Comparison of ENCODE assay signal across 8 cellular contexts in the genomic region with DNA sequence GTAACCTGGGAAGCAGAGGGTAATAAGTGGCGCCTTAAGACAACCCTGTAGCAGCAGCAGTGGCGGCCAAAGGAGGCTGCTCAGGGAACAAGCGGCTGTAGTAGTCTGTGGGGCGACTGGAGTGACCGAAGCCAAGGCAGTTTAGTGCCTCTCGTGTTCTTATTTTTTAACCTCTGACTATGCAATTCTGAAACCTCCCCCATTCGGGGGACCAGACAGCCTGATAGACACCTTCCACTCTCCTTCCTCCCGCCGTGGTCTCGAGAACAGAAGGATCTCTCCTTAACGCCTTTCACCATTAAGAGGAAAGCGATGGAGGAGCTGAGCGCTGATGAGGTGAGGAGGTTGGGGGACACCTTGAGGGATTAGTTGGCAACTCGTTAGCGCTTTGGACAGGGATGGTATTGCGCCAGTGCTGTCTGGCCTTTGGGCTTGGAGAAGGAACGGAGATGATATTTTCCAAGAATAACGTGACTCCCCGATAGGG. TPM values are rescaled to one million over a fixed set of nuclear protein-coding genes. Genes with fewer than 3 reads are reported as not detected.
DNase-seq lines count a peak whose midpoint lies in the region; ATAC-seq and TF ChIP-seq lines count a peak whose summit lies in the region.

No MANE protein-coding gene starts in this region.

- H3K4me1 Mint-ChIP-seq in WTC11: peaks cover 19% of the 10 kb centered on the region

- H3K36me3 Mint-ChIP-seq in WTC11: 0 out of 2 replicates have a peak, but pooled peaks cover 2% of the 10 kb centered on the region

- H3K36me3 ChIP-seq in neutrophil: peaks cover 23% of the 10 kb centered on the region

- peak; percentile 38 to 85 (median 79) for DNase-seq in NCI-H1417 (lab: John Stamatoyannopoulos, UW)
- no peak for DNase-seq in NCI-H1417 treated with DMSO at 0.1 percent for 48 hours (lab: John Stamatoyannopoulos, UW)
- DNase-seq in Jurkat, Clone E6-1 (ENCODE audit: low read depth, low spot score): no peak
- peak; percentile 25 for DNase-seq in WTC11 (ENCODE audit: low spot score)
- DNase-seq in fibroblast of the aortic adventitia (ENCODE audit: low read depth): peak; percentile 43

- peak overlapping the region; percentile 83 for H3K4me3 Mint-ChIP-seq in WTC11

- peaks cover 41 to 55% of the 10 kb centered on the region in 2 experiments for H3K4me1 ChIP-seq in neutrophil (ENCODE audit: control insufficient read depth in 1 of 2, insufficient read depth in 1 of 2, low read depth in 1 of 2, low read length in 1 of 2)

- CTCF ChIA-PET in WTC11 (lab: Charles Lee): interaction anchor here (0.7 to 2.5 kb wide), 7 partner anchors 13 to 312 kb away, joined by 3 to 12 read pairs (median 4); partner anchors contain the start of gene KIF1B

- TF ChIP-seq CTCF in WTC11 (IDR thresholded peaks at IDR 0.05): no peak
- no peak for TF ChIP-seq CTCF in fibroblast of the aortic adventitia (IDR thresholded peaks at IDR 0.05; ENCODE audit: insufficient read depth, low read length)
- TF ChIP-seq CTCF in neutrophil (IDR thresholded peaks at IDR 0.05): no peak

- no peaks in the 10 kb centered on the region for H3K9me3 ChIP-seq in neutrophil

- H3K27ac Mint-ChIP-seq in WTC11: peak overlapping the region; percentile 96

- ATAC-seq in GM21381 (IDR thresholded peaks at IDR 0.05; ENCODE audit: unreplicated experiment): peak; percentile 11
- peak; percentile 6 for ATAC-seq in WTC11
- no peak for ATAC-seq in GM18519 (IDR thresholded peaks at IDR 0.05; ENCODE audit: low FRiP score, unreplicated experiment)

- H3K27me3 ChIP-seq in neutrophil: no peaks in the 10 kb centered on the region

- H3K9me3 Mint-ChIP-seq in WTC11: no peaks in the 10 kb centered on the region

- no peaks in the 10 kb centered on the region for H3K27me3 Mint-ChIP-seq in WTC11 (ENCODE audit: low read depth)

- peak overlapping the region; percentile 98 for H3K27ac ChIP-seq in neutrophil

- POLR2A ChIA-PET in WTC11 (lab: Charles Lee): interaction anchor here (0.6 to 2.5 kb wide), 4 partner anchors 13 to 1230 kb away, joined by 3 to 8 read pairs (median 3); no protein-coding TSS in a partner anchor

- H3K4me3 ChIP-seq in Jurkat, Clone E6-1 (ENCODE audit: low read length): peak overlapping the region; percentile 95
- peak overlapping the region; percentile 83 for H3K4me3 ChIP-seq in fibroblast of the aortic adventitia (ENCODE audit: low read depth, low read length)
- peak overlapping the region; percentile 91 to 99 for H3K4me3 ChIP-seq in neutrophil (ENCODE audit: low read depth in 1 of 2, low read length in 1 of 2)

TF ChIP-seq in WTC11, 78 proteins besides CTCF, POLR2A, EP300 and RAD21:
- TF ChIP-seq NFE2L1 (CRISPR knock-in tag; IDR thresholded peaks at IDR 0.05) (0 out of 2 replicates have a peak, but pooled peaks have one; percentile 17), HMGXB4 (CRISPR knock-in tag; IDR thresholded peaks at IDR 0.05) (0 out of 2 replicates have a peak, but pooled peaks have one; percentile 12)
- TF ChIP-seq, protein P1, sequence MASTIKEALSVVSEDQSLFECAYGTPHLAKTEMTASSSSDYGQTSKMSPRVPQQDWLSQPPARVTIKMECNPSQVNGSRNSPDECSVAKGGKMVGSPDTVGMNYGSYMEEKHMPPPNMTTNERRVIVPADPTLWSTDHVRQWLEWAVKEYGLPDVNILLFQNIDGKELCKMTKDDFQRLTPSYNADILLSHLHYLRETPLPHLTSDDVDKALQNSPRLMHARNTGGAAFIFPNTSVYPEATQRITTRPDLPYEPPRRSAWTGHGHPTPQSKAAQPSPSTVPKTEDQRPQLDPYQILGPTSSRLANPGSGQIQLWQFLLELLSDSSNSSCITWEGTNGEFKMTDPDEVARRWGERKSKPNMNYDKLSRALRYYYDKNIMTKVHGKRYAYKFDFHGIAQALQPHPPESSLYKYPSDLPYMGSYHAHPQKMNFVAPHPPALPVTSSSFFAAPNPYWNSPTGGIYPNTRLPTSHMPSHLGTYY (CRISPR knock-in tag; IDR thresholded peaks at IDR 0.05): no peak

RNA-seq across cellular contexts. Expression of gene UBE4B, which starts 0.6 kb away (rescaled TPM):
- 27.3 TPM for polyA plus RNA-seq in Jurkat, Clone E6-1 (2012; ENCODE audit: insufficient read depth, insufficient read length)
- total RNA-seq in WTC11 (2021) (78.0 to 80.8 TPM (median 79.6 TPM) in 3 replicates), fibroblast of the aortic adventitia (ENCODE audit: low replicate concordance) (55.0 and 59.9 TPM in 2 replicates)

RNA-seq across cellular contexts. Expression of gene RBP7, which starts 36.4 kb away (rescaled TPM):
- polyA plus RNA-seq in Jurkat, Clone E6-1 (2012; ENCODE audit: insufficient read depth, insufficient read length): not detected
- 3.2 to 4.9 TPM (median 4.3 TPM) in 3 replicates for total RNA-seq in WTC11 (2021)
- not detected in 2 replicates for total RNA-seq in fibroblast of the aortic adventitia (ENCODE audit: low replicate concordance)

Comparison
In these comparisons a context has a peak if more than half of its experiments do, and no peak if none do; other contexts are left out.
1. DNase-seq: peak in NCI-H1417 (3 of 3), WTC11 (single experiment) and fibroblast of the aortic adventitia (single experiment); none in NCI-H1417 treated with DMSO at 0.1 percent for 48 hours (single experiment) and Jurkat, Clone E6-1 (single experiment).
2. Peak in every context shown above with its lines, with median percentiles within 50 percentile points of each other: H3K4me3 ChIP-seq.